In the genomic region with DNA sequence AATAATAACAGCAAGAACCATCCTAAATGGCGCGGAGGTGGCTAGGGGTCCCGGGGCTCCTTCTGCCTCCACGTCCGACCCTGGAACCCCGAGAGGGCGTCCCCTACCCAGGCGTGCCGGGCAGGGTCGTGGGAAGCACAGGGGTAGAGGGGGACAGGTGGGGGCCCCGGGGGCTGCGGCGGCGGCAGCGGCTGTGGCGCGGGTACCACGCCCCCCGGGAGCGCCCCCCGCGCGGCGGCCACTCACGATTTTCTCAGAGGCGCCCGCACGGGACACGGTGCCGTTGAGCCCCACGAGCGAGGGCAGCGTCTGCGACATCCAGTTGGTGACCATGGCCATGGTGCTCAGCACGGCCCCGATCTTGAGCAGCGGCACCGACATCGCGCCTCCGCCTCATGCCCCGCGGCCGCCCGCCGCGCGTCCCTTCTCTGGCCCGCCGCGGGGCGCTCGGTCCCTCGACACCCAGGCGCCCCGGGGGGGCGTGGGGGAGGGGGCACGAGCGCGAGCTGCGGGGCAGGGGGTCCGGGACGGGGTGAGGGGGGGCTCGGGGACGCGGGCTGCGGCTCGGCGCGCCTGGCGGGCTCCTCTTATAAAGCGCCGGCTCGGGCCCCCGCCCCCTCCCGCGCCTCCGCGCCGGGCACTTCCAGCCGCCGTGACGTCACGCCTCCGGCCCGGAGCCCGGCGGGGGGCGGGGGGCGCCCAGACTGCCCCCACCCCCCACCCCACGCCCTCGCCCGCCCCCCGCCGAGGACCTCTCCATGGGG, we compare ENCODE assay signal across 10 cellular contexts. TPM values are rescaled to one million over a fixed set of nuclear protein-coding genes. Genes with fewer than 3 reads are reported as not detected.
A peak's percentile ranks its signal among the peaks of the same experiment; 100 is the strongest.
DNase-seq lines count a peak whose midpoint lies in the region; ATAC-seq, FAIRE-seq and TF ChIP-seq lines count a peak whose summit lies in the region.
"Had no signal": no experiment of that assay in that cellular context is flagged by ENCODE, and none has a peak within 500 bp of the region (broad histone marks: within the 10 kb centered on the region; RNA-seq: fewer than 3 reads in every experiment).

No MANE protein-coding gene starts in this region.

- no peaks in the 10 kb centered on the region for H3K36me3 Mint-ChIP-seq in activated naive CD4-positive, alpha-beta T cell treated with anti-CD3 and anti-CD28 coated beads, Interleukin-2, amount 10 ng/mL, durations not matched to agents 7 days and 5 days
- no peaks in the 10 kb centered on the region for H3K36me3 Mint-ChIP-seq in activated naive CD8-positive, alpha-beta T cell treated with anti-CD3 and anti-CD28 coated beads, Interleukin-2, amount 50 U/mL, for 24 hours (ENCODE audit: low read depth)
- H3K36me3 Mint-ChIP-seq: stimulated activated effector memory CD8-positive, alpha-beta T cell treated with anti-CD3 and anti-CD28 coated beads, Interleukin-12 subunit alpha, Interleukin-12 subunit beta, amount 100 ng/mL, for 72 hours had no signal

- no peak overlapping the region for H3K27ac Mint-ChIP-seq in activated naive CD4-positive, alpha-beta T cell treated with anti-CD3 and anti-CD28 coated beads, Interleukin-2, amount 10 ng/mL, durations not matched to agents 7 days and 5 days
- no peak overlapping the region for H3K27ac Mint-ChIP-seq in activated naive CD8-positive, alpha-beta T cell treated with anti-CD3 and anti-CD28 coated beads, Interleukin-2, amount 50 U/mL, for 24 hours
- H3K27ac Mint-ChIP-seq: stimulated activated effector memory CD8-positive, alpha-beta T cell treated with anti-CD3 and anti-CD28 coated beads, Interleukin-12 subunit alpha, Interleukin-12 subunit beta, amount 100 ng/mL, for 72 hours had no signal

- H3K4me3 Mint-ChIP-seq in activated naive CD4-positive, alpha-beta T cell treated with anti-CD3 and anti-CD28 coated beads, Interleukin-2, amount 10 ng/mL, durations not matched to agents 7 days and 5 days, result peak overlapping the region; percentile 56
- peak overlapping the region; percentile 57 for H3K4me3 Mint-ChIP-seq in activated naive CD8-positive, alpha-beta T cell treated with anti-CD3 and anti-CD28 coated beads, Interleukin-2, amount 50 U/mL, for 24 hours

- TF ChIP-seq EP300 in transverse colon (IDR thresholded peaks at IDR 0.05; ENCODE audit: low read depth), result no peak

- in situ Hi-C loops in transverse colon (cut with MboI; ENCODE audit: low pct_ligation_motif_present in 1 of 4, low pct_unique_long_range_greater_than_20kb in 1 of 4, low sequenced_read_pairs in 3 of 4), result no loop called here

- peaks cover 55% of the 10 kb centered on the region for H3K27me3 Mint-ChIP-seq in activated naive CD4-positive, alpha-beta T cell treated with anti-CD3 and anti-CD28 coated beads, Interleukin-2, amount 10 ng/mL, durations not matched to agents 7 days and 5 days
- peaks cover 27% of the 10 kb centered on the region for H3K27me3 Mint-ChIP-seq in activated naive CD8-positive, alpha-beta T cell treated with anti-CD3 and anti-CD28 coated beads, Interleukin-2, amount 50 U/mL, for 24 hours

- CTCF ChIA-PET in activated naive CD4-positive, alpha-beta T cell treated with anti-CD3 and anti-CD28 coated beads, Interleukin-2, amount 10 ng/mL, durations not matched to agents 7 days and 5 days (lab: Charles Lee), result no interaction called here

- TF ChIP-seq POLR2A in transverse colon (IDR thresholded peaks at IDR 0.05), result no peak

- H3K4me1 ChIP-seq in transverse colon, result peaks cover 5 to 21% (median 16%) of the 10 kb centered on the region in 4 donors

- FAIRE-seq in GM19239 (lab: Jason Lieb, UNC), result no peak

- H3K4me3 ChIP-seq in transverse colon, result peak overlapping the region; percentile 13 to 60 (median 32)

- 21 to 27% methylated on average over 3 to 11 of the region's 95 CpGs for WGBS in transverse colon (ENCODE audit: low coverage in 1 of 2), 2 donors

- peaks cover 11% of the 10 kb centered on the region for H3K4me1 Mint-ChIP-seq in activated naive CD4-positive, alpha-beta T cell treated with anti-CD3 and anti-CD28 coated beads, Interleukin-2, amount 10 ng/mL, durations not matched to agents 7 days and 5 days
- peaks cover 8% of the 10 kb centered on the region for H3K4me1 Mint-ChIP-seq in activated naive CD8-positive, alpha-beta T cell treated with anti-CD3 and anti-CD28 coated beads, Interleukin-2, amount 50 U/mL, for 24 hours

- no peak for TF ChIP-seq CTCF in transverse colon (IDR thresholded peaks at IDR 0.05)

- intact Hi-C loops in transverse colon (cut with DNase I; ENCODE audit: low total_unique reads), result no loop called here

- no peak for ATAC-seq in activated naive CD8-positive, alpha-beta T cell treated with anti-CD3 and anti-CD28 coated beads, Interleukin-2, amount 50 U/mL, for 24 hours
- ATAC-seq in GM19035 (IDR thresholded peaks at IDR 0.05; ENCODE audit: unreplicated experiment), result no peak
- no peak for ATAC-seq in HG03342 (IDR thresholded peaks at IDR 0.05; ENCODE audit: unreplicated experiment)

- H3K27ac ChIP-seq in transverse colon, result no peak overlapping the region

- H3K9me3 Mint-ChIP-seq in activated naive CD4-positive, alpha-beta T cell treated with anti-CD3 and anti-CD28 coated beads, Interleukin-2, amount 10 ng/mL, durations not matched to agents 7 days and 5 days, result no peaks in the 10 kb centered on the region
- no peaks in the 10 kb centered on the region for H3K9me3 Mint-ChIP-seq in activated naive CD8-positive, alpha-beta T cell treated with anti-CD3 and anti-CD28 coated beads, Interleukin-2, amount 50 U/mL, for 24 hours
- H3K9me3 Mint-ChIP-seq: stimulated activated effector memory CD8-positive, alpha-beta T cell treated with anti-CD3 and anti-CD28 coated beads, Interleukin-12 subunit alpha, Interleukin-12 subunit beta, amount 100 ng/mL, for 72 hours had no signal

- H3K27me3 ChIP-seq in transverse colon, result peaks cover 56% of the 10 kb centered on the region

- no peaks in the 10 kb centered on the region for H3K36me3 ChIP-seq in transverse colon

- no peaks in the 10 kb centered on the region for H3K9me3 ChIP-seq in transverse colon

- peak; percentile 24 for DNase-seq in activated naive CD4-positive, alpha-beta T cell treated with anti-CD3 and anti-CD28 coated beads, Interleukin-2, amount 10 ng/mL, durations not matched to agents 7 days and 5 days
- DNase-seq in activated naive CD4-positive, alpha-beta T cell treated with Interleukin-2 at 50 U/mL for 16 hours, result no peak
- no peak for DNase-seq in activated naive CD8-positive, alpha-beta T cell treated with anti-CD3 and anti-CD28 coated beads, Interleukin-2, amount 50 U/mL, for 24 hours
- DNase-seq in left kidney (ENCODE audit: low read depth, low spot score) (peak; percentile 46), transverse colon (peak; percentile 15), GM19239 (ENCODE audit: insufficient read length, low spot score) (no peak)
- DNase-seq: activated CD4-positive, alpha-beta T cell treated with anti-CD3 and anti-CD28 coated beads, Interleukin-2, amount 50 U/mL, for 48 hours had no signal

RNA-seq across cellular contexts. Expression of a gene that starts 22.9 kb away (rescaled TPM):
- 1 to 10 TPM in 2 of 4 donors, not detected in 2; 2.0 to 2.7 TPM for total RNA-seq in transverse colon

Comparison
In these comparisons a context has a peak if more than half of its experiments do, and no peak if none do; other contexts are left out.
1. DNase-seq: peak in activated naive CD4-positive, alpha-beta T cell treated with anti-CD3 and anti-CD28 coated beads, Interleukin-2, amount 10 ng/mL, durations not matched to agents 7 days and 5 days (single experiment), left kidney (single experiment) and transverse colon (single experiment); none in activated naive CD4-positive, alpha-beta T cell treated with Interleukin-2 at 50 U/mL for 16 hours (single experiment), activated naive CD8-positive, alpha-beta T cell treated with anti-CD3 and anti-CD28 coated beads, Interleukin-2, amount 50 U/mL, for 24 hours (single experiment) and GM19239 (single experiment).